In the genomic region with DNA sequence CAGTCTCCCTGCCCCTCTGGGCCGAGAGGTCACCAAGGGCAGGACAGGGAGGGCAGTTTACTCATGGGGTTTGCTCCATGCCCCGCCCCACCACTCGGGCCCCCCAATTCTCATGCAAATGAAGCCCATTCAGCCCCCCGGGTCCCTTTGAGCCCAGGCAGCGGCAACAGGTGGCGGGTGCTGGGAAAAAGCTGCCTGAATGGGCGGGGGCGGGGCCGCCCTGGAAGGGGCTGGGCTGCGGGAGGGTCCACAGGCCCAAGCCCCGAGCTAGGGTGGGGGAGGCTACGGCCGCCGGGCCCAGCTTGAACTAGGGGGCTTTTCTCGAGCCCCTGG, we compare ENCODE assay signal across 16 cellular contexts. TPM values are rescaled to one million over a fixed set of nuclear protein-coding genes. Genes with fewer than 3 reads are reported as not detected.
DNase-seq lines count a peak whose midpoint lies in the region; ATAC-seq and TF ChIP-seq lines count a peak whose summit lies in the region.
"Had no signal": no experiment of that assay in that cellular context is flagged by ENCODE, and none has a peak within 500 bp of the region (broad histone marks: within the 10 kb centered on the region; RNA-seq: fewer than 3 reads in every experiment).

No MANE protein-coding gene starts in this region.

- POLR2A ChIA-PET in HCT116 (lab: Charles Lee): no interaction called here

- intact Hi-C loops in HCT116 (cut with micrococcal nuclease): loop anchor here (5.0 kb wide), 1 partner anchor 33 kb away; the partner anchor contains the start of genes BRAT1 and IQCE
- intact Hi-C loops in dendritic cell treated with granulocyte-macrophage colony-stimulating factor and Interleukin-4, amounts not matched to agents 40 ng/mL and 50 ng/mL, for 4 days (cut with micrococcal nuclease): loop anchor here (5.0 to 10.0 kb wide), 3 partner anchors 33 to 110 kb away; partner anchors contain the start of genes BRAT1, IQCE and TTYH3

- peaks cover 89% of the 10 kb centered on the region for H3K4me1 Mint-ChIP-seq in dendritic cell treated with granulocyte-macrophage colony-stimulating factor and Interleukin-4, amounts not matched to agents 40 ng/mL and 50 ng/mL, for 4 days (ENCODE audit: low read depth)
- H3K4me1 Mint-ChIP-seq in neural crest cell: peaks cover 42% of the 10 kb centered on the region

- TF ChIP-seq POLR2A in HCT116 (IDR thresholded peaks at IDR 0.05; ENCODE audit: borderline replicate concordance, extremely low read depth, insufficient read depth, insufficient read length): no peak

- ATAC-seq in HCT116: no peak
- no peak for ATAC-seq in GM18517 (IDR thresholded peaks at IDR 0.05; ENCODE audit: unreplicated experiment)
- no peak for ATAC-seq in HG02981 (IDR thresholded peaks at IDR 0.05; ENCODE audit: unreplicated experiment)
- ATAC-seq: gastrocnemius medialis had no signal

- H3K4me1 ChIP-seq in BLaER1 (peaks cover 85% of the 10 kb centered on the region), HCT116 (ENCODE audit: control insufficient read depth in 1 of 2, insufficient read depth in 2 of 2, low read length in 2 of 2) (peaks cover 68 to 84% of the 10 kb centered on the region in 2 experiments)

- H3K4me2 ChIP-seq in BLaER1: peak overlapping the region; percentile 100
- peak overlapping the region; percentile 85 for H3K4me2 ChIP-seq in HCT116 (ENCODE audit: low read length)

- H3K27me3 Mint-ChIP-seq in dendritic cell treated with granulocyte-macrophage colony-stimulating factor and Interleukin-4, amounts not matched to agents 40 ng/mL and 50 ng/mL, for 4 days: no peaks in the 10 kb centered on the region
- peaks cover 3% of the 10 kb centered on the region for H3K27me3 Mint-ChIP-seq in neural crest cell (ENCODE audit: low read depth)

- no peaks in the 10 kb centered on the region for H3K9me3 Mint-ChIP-seq in dendritic cell treated with granulocyte-macrophage colony-stimulating factor and Interleukin-4, amounts not matched to agents 40 ng/mL and 50 ng/mL, for 4 days
- H3K9me3 Mint-ChIP-seq in neural crest cell: no peaks in the 10 kb centered on the region

- DNase-seq in HCT116 (ENCODE audit: low read depth, low spot score) (no peak), neural crest cell (ENCODE audit: low read depth, low spot score) (peak; percentile 53), KG1 (lab: John Stamatoyannopoulos, UW) (no peak), DMS79 treated with DMSO at 0.1 percent for 48 hours (lab: John Stamatoyannopoulos, UW) (no peak)
- DNase-seq: amniotic stem cell; dorsolateral prefrontal cortex; gastrocnemius medialis; stimulated activated CD4-positive, alpha-beta T cell treated with anti-CD3 and anti-CD28 coated beads, Interleukin-2, amount 100 ng/mL, for 24 hours had no signal

- no peaks in the 10 kb centered on the region for H3K9me3 ChIP-seq in BLaER1
- no peaks in the 10 kb centered on the region for H3K9me3 ChIP-seq in HCT116 (ENCODE audit: control insufficient read depth in 1 of 2, insufficient read depth in 1 of 2, low read depth in 1 of 2, low read length in 2 of 2)
- H3K9me3 ChIP-seq: gastrocnemius medialis, SJSA1 had no signal

- no peak for TF ChIP-seq RAD21 in HCT116 (IDR thresholded peaks at IDR 0.05; ENCODE audit: low read depth)

- H3K27ac ChIP-seq in BLaER1 (no peak overlapping the region), HCT116 (ENCODE audit: low read depth, low read length) (peak overlapping the region; percentile 98)
- H3K27ac ChIP-seq: SJSA1 had no signal

- H3K9ac ChIP-seq in BLaER1 (no peak overlapping the region; the same call in 1 of the 2 replicates), HCT116 (ENCODE audit: low read length) (peak overlapping the region; percentile 68; the same call in 1 of the 2 replicates)

- BruUV-seq in HCT116 (replicated peaks; lab: Mats Ljungman, UMichigan): no TSS peak

- peak overlapping the region; percentile 87 for H3K27ac Mint-ChIP-seq in dendritic cell treated with granulocyte-macrophage colony-stimulating factor and Interleukin-4, amounts not matched to agents 40 ng/mL and 50 ng/mL, for 4 days
- no peak overlapping the region for H3K27ac Mint-ChIP-seq in neural crest cell (ENCODE audit: unreplicated experiment)

- peaks cover 36% of the 10 kb centered on the region for H3K36me3 ChIP-seq in BLaER1
- no peaks in the 10 kb centered on the region for H3K36me3 ChIP-seq in HCT116 (ENCODE audit: control insufficient read depth in 1 of 2, insufficient read depth in 2 of 2, low read length in 2 of 2)
- H3K36me3 ChIP-seq: gastrocnemius medialis, SJSA1 had no signal

- no peak overlapping the region for H3K4me3 Mint-ChIP-seq in dendritic cell treated with granulocyte-macrophage colony-stimulating factor and Interleukin-4, amounts not matched to agents 40 ng/mL and 50 ng/mL, for 4 days
- H3K4me3 Mint-ChIP-seq in neural crest cell: peak overlapping the region; percentile 87

- CTCF ChIA-PET in HCT116 (lab: Charles Lee): no interaction called here

- H4K20me1 ChIP-seq in BLaER1 (peaks cover 95% of the 10 kb centered on the region), HCT116 (ENCODE audit: insufficient read depth) (no peaks in the 10 kb centered on the region)

- peaks cover 85% of the 10 kb centered on the region for H3K36me3 Mint-ChIP-seq in dendritic cell treated with granulocyte-macrophage colony-stimulating factor and Interleukin-4, amounts not matched to agents 40 ng/mL and 50 ng/mL, for 4 days (ENCODE audit: low read depth)
- H3K36me3 Mint-ChIP-seq in neural crest cell (ENCODE audit: low read depth): peaks cover 2% of the 10 kb centered on the region

- H2AFZ ChIP-seq in HCT116 (ENCODE audit: low read depth, low read length, poor library complexity, severe bottlenecking): no peak overlapping the region

- TF ChIP-seq CTCF in HCT116 (IDR thresholded peaks at IDR 0.05 in 2 of 3, conservative IDR thresholded peaks at IDR 0.05 in 1 of 3; ENCODE audit: borderline replicate concordance in 1 of 3, insufficient read depth in 1 of 3, low read depth in 2 of 3, low read length in 2 of 3): no peak
- TF ChIP-seq CTCF in neural crest cell (conservative IDR thresholded peaks at IDR 0.05): no peak

- H3K27me3 ChIP-seq in BLaER1 (no peaks in the 10 kb centered on the region), HCT116 (ENCODE audit: insufficient read depth, low read length) (no peaks in the 10 kb centered on the region)
- H3K27me3 ChIP-seq: SJSA1 had no signal

- RAD21 ChIA-PET in HCT116 (lab: Charles Lee; ENCODE audit: low non-redundant PET in 1 of 2, low total read pairs in 2 of 2, uncharacterized antibody in 2 of 2, unreplicated experiment in 2 of 2): no interaction called here

- 0 out of 2 replicates have a peak overlapping the region, but pooled peaks have one; percentile 80 for H3K4me3 ChIP-seq in BLaER1
- H3K4me3 ChIP-seq in HCT116 (replicated peaks in 1 of 2; ENCODE audit: low read depth in 1 of 2, low read length in 2 of 2): no peak overlapping the region
- H3K4me3 ChIP-seq: gastrocnemius medialis, SJSA1 had no signal

- H3K9me2 ChIP-seq in HCT116 (ENCODE audit: insufficient read depth): no peaks in the 10 kb centered on the region

- peaks cover 13% of the 10 kb centered on the region; the same call in 1 of the 2 replicates for H3K79me2 ChIP-seq in HCT116 (ENCODE audit: insufficient read depth, low read length)

TF ChIP-seq in HCT116, 20 proteins besides CTCF, POLR2A, EP300 and RAD21 (continues in another document):
- TF ChIP-seq SP1 (IDR thresholded peaks at IDR 0.05; ENCODE audit: low read depth) (no peak), JUND (IDR thresholded peaks at IDR 0.05) (no peak), FOSL1 (IDR thresholded peaks at IDR 0.05; ENCODE audit: low read depth) (no peak), MAX (IDR thresholded peaks at IDR 0.05) (no peak), EGR1 (IDR thresholded peaks at IDR 0.05; ENCODE audit: low read depth) (no peak), ELF1 (IDR thresholded peaks at IDR 0.05; ENCODE audit: borderline replicate concordance, low read depth) (no peak)
- TF ChIP-seq, protein P1, sequence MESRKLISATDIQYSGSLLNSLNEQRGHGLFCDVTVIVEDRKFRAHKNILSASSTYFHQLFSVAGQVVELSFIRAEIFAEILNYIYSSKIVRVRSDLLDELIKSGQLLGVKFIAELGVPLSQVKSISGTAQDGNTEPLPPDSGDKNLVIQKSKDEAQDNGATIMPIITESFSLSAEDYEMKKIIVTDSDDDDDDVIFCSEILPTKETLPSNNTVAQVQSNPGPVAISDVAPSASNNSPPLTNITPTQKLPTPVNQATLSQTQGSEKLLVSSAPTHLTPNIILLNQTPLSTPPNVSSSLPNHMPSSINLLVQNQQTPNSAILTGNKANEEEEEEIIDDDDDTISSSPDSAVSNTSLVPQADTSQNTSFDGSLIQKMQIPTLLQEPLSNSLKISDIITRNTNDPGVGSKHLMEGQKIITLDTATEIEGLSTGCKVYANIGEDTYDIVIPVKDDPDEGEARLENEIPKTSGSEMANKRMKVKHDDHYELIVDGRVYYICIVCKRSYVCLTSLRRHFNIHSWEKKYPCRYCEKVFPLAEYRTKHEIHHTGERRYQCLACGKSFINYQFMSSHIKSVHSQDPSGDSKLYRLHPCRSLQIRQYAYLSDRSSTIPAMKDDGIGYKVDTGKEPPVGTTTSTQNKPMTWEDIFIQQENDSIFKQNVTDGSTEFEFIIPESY (IDR thresholded peaks at IDR 0.05; ENCODE audit: extremely low read depth, insufficient replicate concordance, low read length): no peak

RNA-seq across cellular contexts. Expression of gene LFNG, which starts 5.2 kb away (rescaled TPM):
- 14.3 TPM for total RNA-seq in HCT116 (2021; ENCODE audit: unreplicated experiment)
- 3.9 and 4.3 TPM in 2 replicates for polyA plus RNA-seq in HCT116 (2012)
- 39.0 and 44.9 TPM in 2 replicates for total RNA-seq in neural crest cell

RNA-seq across cellular contexts. Expression of gene BRAT1, which starts 30.6 kb away (rescaled TPM):
- total RNA-seq in HCT116 (2021; ENCODE audit: unreplicated experiment): 47.6 TPM
- 32.1 and 35.3 TPM in 2 replicates for polyA plus RNA-seq in HCT116 (2012)
- total RNA-seq in neural crest cell: 47.3 and 52.7 TPM in 2 replicates

RNA-seq across cellular contexts. Expression of gene IQCE, which starts 34.0 kb away (rescaled TPM):
- 21.4 TPM for total RNA-seq in HCT116 (2021; ENCODE audit: unreplicated experiment)
- 10.4 and 12.2 TPM in 2 replicates for polyA plus RNA-seq in HCT116 (2012)
- 18.4 and 22.4 TPM in 2 replicates for total RNA-seq in neural crest cell

RNA-seq across cellular contexts. Expression of gene GRIFIN, which starts 48.6 kb away (rescaled TPM):
- not detected for total RNA-seq in HCT116 (2021; ENCODE audit: unreplicated experiment)
- not detected in 2 replicates for polyA plus RNA-seq in HCT116 (2012)
- not detected in 2 replicates for total RNA-seq in neural crest cell
- total RNA-seq: dorsolateral prefrontal cortex, gastrocnemius medialis, left lobe of liver, NCI-H460, osteocyte, SJSA1 had no signal
